ENCODE assay signal across 1 cellular context in genomic region chr20:44745560-44746366, GRCh38.
TF ChIP-seq lines count a peak whose summit lies in the region.

TSS of gene KCNK15 (plus strand) at chr20:44745865. CDS start at chr20:44745911, 46 bp downstream.

TF ChIP-seq in HepG2, 621 proteins besides CTCF, POLR2A, EP300 and RAD21 (continued from another document):
- TF ChIP-seq SNAPC4 (CRISPR knock-in tag; IDR thresholded peaks at IDR 0.05), result no peak
- TF ChIP-seq GABPB1 (CRISPR knock-in tag; IDR thresholded peaks at IDR 0.05), result peak; percentile 64; the same call in 1 of the 2 replicates
- TF ChIP-seq ZNF225 (CRISPR knock-in tag; IDR thresholded peaks at IDR 0.05), result no peak
- TF ChIP-seq DDIT3 (CRISPR knock-in tag; IDR thresholded peaks at IDR 0.05), result no peak
- no peak for TF ChIP-seq ZNF343 (CRISPR knock-in tag; IDR thresholded peaks at IDR 0.05)
- TF ChIP-seq PAX8 (CRISPR knock-in tag; IDR thresholded peaks at IDR 0.05; ENCODE audit: borderline replicate concordance), result no peak
- no peak for TF ChIP-seq ZNF484 (CRISPR knock-in tag; IDR thresholded peaks at IDR 0.05; ENCODE audit: borderline replicate concordance, low read depth)
